1 cellular context compared by ENCODE assay signal in genomic region chr18:56083889-56084288, GRCh38.
TF ChIP-seq lines count a peak whose summit lies in the region.

No MANE protein-coding gene starts in this region.

TF ChIP-seq in H1, 55 proteins besides CTCF, POLR2A, EP300 and RAD21 (continued from another document):
- TF ChIP-seq CHD7 (IDR thresholded peaks at IDR 0.05; ENCODE audit: insufficient replicate concordance, low read length) (no peak), CBX8 (IDR thresholded peaks at IDR 0.05; ENCODE audit: borderline replicate concordance, low read depth, low read length) (no peak), CTBP2 (IDR thresholded peaks at IDR 0.05; ENCODE audit: borderline replicate concordance, insufficient read depth, insufficient read length, low read length) (no peak), SIX5 (IDR thresholded peaks at IDR 0.05; ENCODE audit: low read depth, low read length) (no peak), HDAC6 (IDR thresholded peaks at IDR 0.05; ENCODE audit: low read depth, low read length) (no peak)
TF ChIP-seq in H1: peak in this region for 0.
